ENCODE assay signal across 18 cellular contexts in the genomic region with DNA sequence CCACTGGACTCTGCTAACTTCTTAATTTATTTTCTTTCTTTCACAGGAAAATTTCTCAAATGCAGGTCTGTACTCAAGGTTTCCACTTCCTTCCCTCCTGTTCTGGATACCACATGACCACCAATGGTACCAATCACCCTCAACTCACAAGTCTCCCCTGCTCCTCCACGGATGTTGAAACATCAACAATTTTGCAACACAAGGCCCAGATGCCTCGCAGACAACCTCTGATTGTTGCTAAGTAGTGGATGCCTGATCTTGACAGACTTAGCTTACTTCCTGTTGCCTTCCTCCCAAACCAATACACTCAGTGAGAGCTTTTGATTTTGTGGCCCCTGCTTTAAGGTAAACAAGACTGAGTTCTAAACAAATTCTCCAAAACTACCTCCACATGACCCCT.
"Had no signal": no experiment of that assay in that cellular context is flagged by ENCODE, and none has a peak within 500 bp of the region (broad histone marks: within the 10 kb centered on the region; RNA-seq: fewer than 3 reads in every experiment).

No MANE protein-coding gene starts in this region.

- H3K27ac ChIP-seq: adrenal gland, cardiac muscle cell, left ventricle myocardium inferior, right lobe of liver, VCaP had no signal

- H3K4me2 ChIP-seq: smooth muscle cell had no signal

- H3K4me3 ChIP-seq: adrenal gland, cardiac muscle cell, left ventricle myocardium inferior, right lobe of liver, smooth muscle cell had no signal

- H3K27me3 ChIP-seq: adrenal gland, cardiac muscle cell, right lobe of liver had no signal

- H3K9me3 ChIP-seq: adrenal gland, left ventricle myocardium inferior, right lobe of liver had no signal

- DNase-seq: activated CD4-positive, alpha-beta T cell treated with anti-CD3 and anti-CD28 coated beads, Interleukin-2, amount 50 U/mL, for 48 hours; activated naive CD4-positive, alpha-beta T cell treated with anti-CD3 and anti-CD28 coated beads, Interleukin-2, amount 50 U/mL, for 16 hours; adrenal gland; kidney; left ventricle myocardium inferior; right lobe of liver; stimulated activated CD4-positive, alpha-beta T cell treated with anti-CD3 and anti-CD28 coated beads, Interleukin-4, amount 100 ng/mL, for 4 hours; stimulated activated CD8-positive, alpha-beta memory T cell treated with anti-CD3 and anti-CD28 coated beads, Interleukin-4, amount 100 ng/mL, for 48 hours; stimulated activated naive CD4-positive, alpha-beta T cell treated with Interleukin-2 at 50 U/mL for 16 hours; substantia nigra; T-cell; T1000; trophoblast cell had no signal

- H3K36me3 ChIP-seq: adrenal gland, cardiac muscle cell, left ventricle myocardium inferior, right lobe of liver had no signal

- H3K4me1 ChIP-seq: adrenal gland, left ventricle myocardium inferior, right lobe of liver had no signal

- ATAC-seq: activated T-helper 17 cell treated with anti-CD3 and anti-CD28 coated beads, Interleukin-2, amount 50 U/mL, for 72 hours; esophagus mucosa; right lobe of liver; T-cell had no signal
